1 cellular context compared by ENCODE assay signal in genomic region chr14:37246427-37246829, GRCh38.
TF ChIP-seq lines count a peak whose summit lies in the region.

No MANE protein-coding gene starts in this region.

TF ChIP-seq in GM23338, 12 proteins besides CTCF, POLR2A, EP300 and RAD21 (continued from another document):
- TF ChIP-seq ZNF462 (CRISPR knock-in tag; IDR thresholded peaks at IDR 0.05) (no peak), POLR2AphosphoS5 (IDR thresholded peaks at IDR 0.05; ENCODE audit: low read depth) (no peak), NANOG (IDR thresholded peaks at IDR 0.05; ENCODE audit: borderline replicate concordance) (no peak), JUNB (IDR thresholded peaks at IDR 0.05; ENCODE audit: unreplicated experiment) (no peak), EZH2phosphoT487 (IDR thresholded peaks at IDR 0.05; ENCODE audit: unreplicated experiment) (no peak), ZNF114 (CRISPR knock-in tag; IDR thresholded peaks at IDR 0.05) (no peak), ZNF331 (CRISPR knock-in tag; IDR thresholded peaks at IDR 0.05; ENCODE audit: low read depth) (no peak)
- TF ChIP-seq, protein P1, sequence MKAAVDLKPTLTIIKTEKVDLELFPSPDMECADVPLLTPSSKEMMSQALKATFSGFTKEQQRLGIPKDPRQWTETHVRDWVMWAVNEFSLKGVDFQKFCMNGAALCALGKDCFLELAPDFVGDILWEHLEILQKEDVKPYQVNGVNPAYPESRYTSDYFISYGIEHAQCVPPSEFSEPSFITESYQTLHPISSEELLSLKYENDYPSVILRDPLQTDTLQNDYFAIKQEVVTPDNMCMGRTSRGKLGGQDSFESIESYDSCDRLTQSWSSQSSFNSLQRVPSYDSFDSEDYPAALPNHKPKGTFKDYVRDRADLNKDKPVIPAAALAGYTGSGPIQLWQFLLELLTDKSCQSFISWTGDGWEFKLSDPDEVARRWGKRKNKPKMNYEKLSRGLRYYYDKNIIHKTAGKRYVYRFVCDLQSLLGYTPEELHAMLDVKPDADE (IDR thresholded peaks at IDR 0.05) = no peak
